ENCODE assay signal across 11 cellular contexts in genomic region chr1:26541431-26541815, GRCh38. TPM values are rescaled to one million over a fixed set of nuclear protein-coding genes. Genes with fewer than 3 reads are reported as not detected.
DNase-seq lines count a peak whose midpoint lies in the region; ATAC-seq and TF ChIP-seq lines count a peak whose summit lies in the region.
"Had no signal": no experiment of that assay in that cellular context is flagged by ENCODE, and none has a peak within 500 bp of the region (broad histone marks: within the 10 kb centered on the region; RNA-seq: fewer than 3 reads in every experiment).

No MANE protein-coding gene starts in this region.

- H3K9me3 ChIP-seq in RWPE2 (ENCODE audit: severe bottlenecking) (no peaks in the 10 kb centered on the region), esophagus (ENCODE audit: control insufficient read depth in 2 of 2, insufficient read depth in 1 of 2, low read depth in 1 of 2, low read length in 1 of 2) (no peaks in the 10 kb centered on the region)
- H3K9me3 ChIP-seq: A549 had no signal

- peaks cover 44% of the 10 kb centered on the region for H3K36me3 ChIP-seq in RWPE2 (ENCODE audit: low read depth)
- peaks cover 0 to 4% of the 10 kb centered on the region in 2 donors for H3K36me3 ChIP-seq in esophagus (ENCODE audit: control insufficient read depth in 2 of 2, insufficient read depth in 2 of 2, low read length in 1 of 2)

- peaks cover 69% of the 10 kb centered on the region for H3K4me1 Mint-ChIP-seq in T-helper 1 cell treated with Interleukin-12 subunit alpha and Interleukin-12 subunit beta and Interleukin-4 antibody, amounts not matched to agents 30 μg/mL and 1 μg/mL, for 36 hours (ENCODE audit: low read depth)
- peaks cover 83% of the 10 kb centered on the region for H3K4me1 Mint-ChIP-seq in stimulated activated memory B cell treated with anti-CD40 and anti-IgM and Interleukin-4, amounts not matched to agents 10 μg/mL and 1 μg/mL and 100 μg/mL, for 72 hours

- no peak for ATAC-seq in RWPE2 (ENCODE audit: low read depth)
- no peak for ATAC-seq in stimulated activated memory B cell treated with anti-CD40 and anti-IgM and Interleukin-4, amounts not matched to agents 10 μg/mL and 1 μg/mL and 100 μg/mL, for 72 hours
- ATAC-seq in HG03565 (IDR thresholded peaks at IDR 0.05; ENCODE audit: unreplicated experiment): no peak

- H3K36me3 Mint-ChIP-seq in T-helper 1 cell treated with Interleukin-12 subunit alpha and Interleukin-12 subunit beta and Interleukin-4 antibody, amounts not matched to agents 30 μg/mL and 1 μg/mL, for 36 hours (ENCODE audit: low read depth): peaks cover 21% of the 10 kb centered on the region
- H3K36me3 Mint-ChIP-seq in stimulated activated memory B cell treated with anti-CD40 and anti-IgM and Interleukin-4, amounts not matched to agents 10 μg/mL and 1 μg/mL and 100 μg/mL, for 72 hours: peaks cover 10% of the 10 kb centered on the region
- H3K36me3 Mint-ChIP-seq: brain had no signal

- H3K27me3 ChIP-seq in RWPE2 (ENCODE audit: insufficient read depth, poor library complexity, severe bottlenecking) (no peaks in the 10 kb centered on the region), esophagus (ENCODE audit: control insufficient read depth in 1 of 2, insufficient read depth in 2 of 2, low read length in 2 of 2) (no peaks in the 10 kb centered on the region)

- H3K4me3 Mint-ChIP-seq in T-helper 1 cell treated with Interleukin-12 subunit alpha and Interleukin-12 subunit beta and Interleukin-4 antibody, amounts not matched to agents 30 μg/mL and 1 μg/mL, for 36 hours: peak overlapping the region; percentile 89
- H3K4me3 Mint-ChIP-seq in stimulated activated memory B cell treated with anti-CD40 and anti-IgM and Interleukin-4, amounts not matched to agents 10 μg/mL and 1 μg/mL and 100 μg/mL, for 72 hours: peak overlapping the region; percentile 75
- H3K4me3 Mint-ChIP-seq: brain had no signal

- 75 to 76% methylated on average over 7 of the region's 7 CpGs for WGBS in esophagus, 2 donors

- no peak overlapping the region for H3K4me3 ChIP-seq in RWPE2 (ENCODE audit: severe bottlenecking)
- H3K4me3 ChIP-seq in esophagus (ENCODE audit: low read depth in 1 of 2, low read length in 2 of 2): no peak overlapping the region
- H3K4me3 ChIP-seq: A549 had no signal

- no peaks in the 10 kb centered on the region for H3K9me3 Mint-ChIP-seq in T-helper 1 cell treated with Interleukin-12 subunit alpha and Interleukin-12 subunit beta and Interleukin-4 antibody, amounts not matched to agents 30 μg/mL and 1 μg/mL, for 36 hours
- H3K9me3 Mint-ChIP-seq in stimulated activated memory B cell treated with anti-CD40 and anti-IgM and Interleukin-4, amounts not matched to agents 10 μg/mL and 1 μg/mL and 100 μg/mL, for 72 hours: no peaks in the 10 kb centered on the region
- H3K9me3 Mint-ChIP-seq: brain had no signal

- H3K4me1 ChIP-seq in RWPE2 (ENCODE audit: insufficient read depth, poor library complexity, severe bottlenecking) (peaks cover 31% of the 10 kb centered on the region), esophagus (ENCODE audit: control insufficient read depth in 2 of 2, insufficient read depth in 2 of 2, low read length in 1 of 2) (peaks cover 3 to 22% of the 10 kb centered on the region in 2 donors)

- H3K27ac ChIP-seq in RWPE2 (ENCODE audit: poor library complexity, severe bottlenecking) (peak overlapping the region; percentile 39), esophagus (ENCODE audit: low read depth in 2 of 2, low read length in 1 of 2) (peak overlapping the region; percentile 66 to 78)

- no peak for TF ChIP-seq CTCF in RWPE2 (IDR thresholded peaks at IDR 0.05; ENCODE audit: poor library complexity, severe bottlenecking)

- no peaks in the 10 kb centered on the region for H3K27me3 Mint-ChIP-seq in T-helper 1 cell treated with Interleukin-12 subunit alpha and Interleukin-12 subunit beta and Interleukin-4 antibody, amounts not matched to agents 30 μg/mL and 1 μg/mL, for 36 hours (ENCODE audit: low read depth)
- no peaks in the 10 kb centered on the region for H3K27me3 Mint-ChIP-seq in stimulated activated memory B cell treated with anti-CD40 and anti-IgM and Interleukin-4, amounts not matched to agents 10 μg/mL and 1 μg/mL and 100 μg/mL, for 72 hours

- H3K27ac Mint-ChIP-seq in T-helper 1 cell treated with Interleukin-12 subunit alpha and Interleukin-12 subunit beta and Interleukin-4 antibody, amounts not matched to agents 30 μg/mL and 1 μg/mL, for 36 hours: peak overlapping the region; percentile 99
- H3K27ac Mint-ChIP-seq in stimulated activated memory B cell treated with anti-CD40 and anti-IgM and Interleukin-4, amounts not matched to agents 10 μg/mL and 1 μg/mL and 100 μg/mL, for 72 hours: peak overlapping the region; percentile 96

- DNase-seq in T-helper 1 cell (no peak), RWPE2 (ENCODE audit: low spot score) (no peak), NCI-H1436 treated with DMSO at 0.1 percent for 48 hours (lab: John Stamatoyannopoulos, UW) (no peak), pons (ENCODE audit: low spot score) (no peak)
- DNase-seq: NCI-H146 had no signal

RNA-seq across cellular contexts. Expression of gene RPS6KA1, which starts 11.9 kb away (rescaled TPM):
- 10 to 100 TPM in 1 of 2 donors, 1 to 10 TPM in 1; 9.6 to 15.0 TPM for polyA plus RNA-seq in esophagus
